In genomic region chr13:46667687-46668281, GRCh38 we compare ENCODE assay signal across 8 cellular contexts.
DNase-seq lines count a peak whose midpoint lies in the region; ATAC-seq and TF ChIP-seq lines count a peak whose summit lies in the region.

No MANE protein-coding gene starts in this region.

- no peak overlapping the region for H3K27ac ChIP-seq in SK-N-MC
- H3K27ac ChIP-seq in left lung = peak overlapping the region; percentile 62 to 70

- H3K27me3 ChIP-seq in left lung = no peaks in the 10 kb centered on the region

- TF ChIP-seq CTCF in GM12864 (IDR thresholded peaks at IDR 0.05; ENCODE audit: low read depth, low read length, missing control alignments) (no peak), left lung (IDR thresholded peaks at IDR 0.05) (no peak)

- ATAC-seq in GM21723 (IDR thresholded peaks at IDR 0.05; ENCODE audit: unreplicated experiment) (peak; percentile 51), left lung (peak; percentile 17)

- H3K9me3 ChIP-seq in SK-N-MC (ENCODE audit: low read depth, low read length) = no peaks in the 10 kb centered on the region
- H3K9me3 ChIP-seq in left lung = no peaks in the 10 kb centered on the region

- H3K4me3 ChIP-seq in GM12864 (ENCODE audit: low read depth, low read length) = peak overlapping the region; percentile 45; the same call in 1 of the 2 replicates
- H3K4me3 ChIP-seq in SK-N-MC = peak overlapping the region; percentile 32
- H3K4me3 ChIP-seq in left lung = no peak overlapping the region

- peaks cover 9% of the 10 kb centered on the region; the same call in 1 of the 2 replicates for H3K36me3 ChIP-seq in SK-N-MC (ENCODE audit: insufficient read depth, low read length)
- H3K36me3 ChIP-seq in left lung = peaks cover 0 to 3% of the 10 kb centered on the region in 2 donors

- no peak overlapping the region for H3K9ac ChIP-seq in SK-N-MC (ENCODE audit: insufficient read length)

- intact Hi-C loops in left lung (cut with DNase I) (no loop called here), posterior vena cava (cut with DNase I) (loop anchor here in 1 of 2 donors (10.0 kb wide), 1 partner anchor 73 kb away; no protein-coding TSS in a partner anchor)

- peaks cover 0 to 40% of the 10 kb centered on the region in 2 donors for H3K4me1 ChIP-seq in left lung

- no peak for DNase-seq in GM12864 (ENCODE audit: low read depth)
- no peak for DNase-seq in SK-N-MC (ENCODE audit: low read depth, low spot score)
- no peak for DNase-seq in left lung
- DNase-seq in AG08396 (ENCODE audit: low spot score) = no peak
- no peak for DNase-seq in NCI-H1092 (lab: John Stamatoyannopoulos, UW)
- no peak for DNase-seq in posterior vena cava (ENCODE audit: low spot score)
- no peak for DNase-seq in DMS53 treated with DMSO at 0.1 percent for 48 hours (lab: John Stamatoyannopoulos, UW; ENCODE audit: unreplicated experiment)

Comparison
In these comparisons a context has a peak if more than half of its experiments do, and no peak if none do; other contexts are left out.
1. H3K4me3 ChIP-seq: peak in GM12864 (single experiment) and SK-N-MC (single experiment); none in left lung (0 of 2).